Comparison of ENCODE assay signal across 14 cellular contexts in the genomic region with DNA sequence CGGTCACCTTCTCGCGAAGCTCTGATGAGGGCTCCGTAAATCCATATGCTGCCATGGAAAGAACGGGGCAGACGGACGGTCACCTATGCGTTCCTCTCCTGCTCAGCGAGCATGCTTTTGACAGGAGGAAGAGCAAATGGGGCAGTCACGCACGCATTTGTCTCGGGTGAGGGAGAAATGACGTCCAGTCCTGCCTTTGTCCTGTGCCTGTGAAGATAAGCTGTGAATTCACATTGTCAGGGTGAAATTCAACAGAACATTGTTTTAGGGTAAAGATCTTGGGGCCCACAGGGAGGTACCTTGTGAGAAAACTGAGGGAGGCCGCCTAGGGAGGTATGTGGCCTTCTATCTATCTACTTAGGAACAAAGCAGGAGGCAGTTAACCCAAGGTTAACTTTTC.
DNase-seq lines count a peak whose midpoint lies in the region; ATAC-seq, FAIRE-seq and TF ChIP-seq lines count a peak whose summit lies in the region.
"Had no signal": no experiment of that assay in that cellular context is flagged by ENCODE, and none has a peak within 500 bp of the region (broad histone marks: within the 10 kb centered on the region; RNA-seq: fewer than 3 reads in every experiment).

No MANE protein-coding gene starts in this region.

- no TSS peak for BruUV-seq in OCI-LY7 (replicated peaks; lab: Mats Ljungman, UMichigan)
- BruUV-seq in GM12878 (replicated peaks; lab: Mats Ljungman, UMichigan) = no TSS peak

- no peaks in the 10 kb centered on the region for H3K9me2 ChIP-seq in OCI-LY7 (ENCODE audit: insufficient read depth, low read length)

- H3K27me3 ChIP-seq in GM12878 (replicated peaks in 1 of 2; ENCODE audit: control insufficient read depth in 2 of 2, insufficient read depth in 2 of 2, low read length in 1 of 2) = no peaks in the 10 kb centered on the region
- no peaks in the 10 kb centered on the region for H3K27me3 ChIP-seq in adrenal gland
- H3K27me3 ChIP-seq: right lobe of liver had no signal

- H3K36me3 Mint-ChIP-seq in activated naive CD4-positive, alpha-beta T cell treated with anti-CD3 and anti-CD28 coated beads, Interleukin-2, amount 10 ng/mL, durations not matched to agents 7 days and 5 days = peaks cover 6% of the 10 kb centered on the region

- TF ChIP-seq RAD21 in GM12878 (IDR thresholded peaks at IDR 0.05; ENCODE audit: insufficient read depth, low read depth, low read length) = no peak

- H3K27ac ChIP-seq in OCI-LY7 (ENCODE audit: low read depth, low read length, poor library complexity, severe bottlenecking) (no peak overlapping the region), GM12878 (ENCODE audit: control insufficient read depth, insufficient read depth) (no peak overlapping the region), adrenal gland (no peak overlapping the region)
- H3K27ac ChIP-seq: PC-9, right lobe of liver had no signal

- H3K79me2 ChIP-seq in OCI-LY7 (ENCODE audit: insufficient read depth, low read depth, low read length) (no peaks in the 10 kb centered on the region), GM12878 (ENCODE audit: control insufficient read depth, insufficient read depth, low read length) (no peaks in the 10 kb centered on the region)

- peaks cover 76% of the 10 kb centered on the region for H3K4me1 Mint-ChIP-seq in activated naive CD4-positive, alpha-beta T cell treated with anti-CD3 and anti-CD28 coated beads, Interleukin-2, amount 10 ng/mL, durations not matched to agents 7 days and 5 days

- peak overlapping the region; percentile 43 for H3K4me3 Mint-ChIP-seq in activated naive CD4-positive, alpha-beta T cell treated with anti-CD3 and anti-CD28 coated beads, Interleukin-2, amount 10 ng/mL, durations not matched to agents 7 days and 5 days

- in situ Hi-C loops in GM12878 (cut with MboI) = no loop called here

- H3K9me3 ChIP-seq in OCI-LY7 (ENCODE audit: low read length) (no peaks in the 10 kb centered on the region), GM12878 (replicated peaks; ENCODE audit: control insufficient read depth, insufficient read depth, low read length) (no peaks in the 10 kb centered on the region), adrenal gland (replicated peaks in 1 of 3) (no peaks in the 10 kb centered on the region)
- H3K9me3 ChIP-seq: right lobe of liver had no signal

- no peak for DNase-seq in activated naive CD4-positive, alpha-beta T cell treated with anti-CD3 and anti-CD28 coated beads, Interleukin-2, amount 10 ng/mL, durations not matched to agents 7 days and 5 days
- DNase-seq in activated naive CD4-positive, alpha-beta T cell treated with anti-CD3 and anti-CD28 coated beads, Interleukin-2, amount 50 U/mL, for 16 hours = no peak
- DNase-seq in OCI-LY7 (ENCODE audit: low spot score) (no peak), GM12878 (ENCODE audit: low read depth, low spot score) (no peak), posterior vena cava (ENCODE audit: low spot score) (no peak), adrenal gland (no peak)
- DNase-seq: hippocampal formation, midbrain, NCI-H2081, NCI-H524 treated with DMSO at 0.1 percent for 48 hours, PC-9, right lobe of liver had no signal

- no peak overlapping the region for H3K9ac ChIP-seq in GM12878 (ENCODE audit: control insufficient read depth, insufficient read depth, low read length)

- H2AFZ ChIP-seq in OCI-LY7 (ENCODE audit: low read length) = peak overlapping the region; percentile 73; the same call in 1 of the 2 replicates
- no peak overlapping the region; the same call in 1 of the 2 replicates for H2AFZ ChIP-seq in GM12878 (ENCODE audit: control insufficient read depth, low read depth, low read length)
- H2AFZ ChIP-seq: PC-9 had no signal

- no peak for TF ChIP-seq EP300 in GM12878 (IDR thresholded peaks at IDR 0.05; ENCODE audit: borderline replicate concordance in 1 of 2, control insufficient read depth in 1 of 2, low read depth in 2 of 2, low read length in 2 of 2)

- CTCF ChIA-PET in activated naive CD4-positive, alpha-beta T cell treated with anti-CD3 and anti-CD28 coated beads, Interleukin-2, amount 10 ng/mL, durations not matched to agents 7 days and 5 days (lab: Charles Lee) = interaction anchor here (0.6 to 2.3 kb wide), 8 partner anchors 9 to 75 kb away, joined by 3 to 9 read pairs (median 4); no protein-coding TSS in a partner anchor
- CTCF ChIA-PET in OCI-LY7 (lab: Charles Lee; ENCODE audit: unreplicated experiment) (interaction anchor here (0.6 kb wide), 1 partner anchor 261 kb away, joined by 4 read pairs; no protein-coding TSS in a partner anchor), GM12878 (lab: Yijun Ruan, JAX) (interaction anchor here (0.9 to 1.8 kb wide), 7 partner anchors 10 to 287 kb away, joined by 3 to 11 read pairs (median 5); no protein-coding TSS in a partner anchor)

- SMC1A ChIA-PET in GM12878 (lab: Charles Lee; ENCODE audit: uncharacterized antibody, unreplicated experiment) = interaction anchor here (0.9 to 3.9 kb wide), 18 partner anchors 10 to 118 kb away, joined by 3 to 22 read pairs (median 4); partner anchors contain the start of gene IRF4

- WGBS in GM12878 (ENCODE audit: insufficient coverage, insufficient replicate concordance, low lambda C conversion rate, missing lambda C conversion rate) = 78% methylated on average over 14 of the region's 14 CpGs
- WGBS in adrenal gland, 4 donors = 60 to 67% (median 62%) methylated on average over 14 of the region's 14 CpGs

- H3K36me3 ChIP-seq in OCI-LY7 (ENCODE audit: insufficient read depth, low read length) = no peaks in the 10 kb centered on the region
- H3K36me3 ChIP-seq in GM12878 (ENCODE audit: control insufficient read depth in 2 of 2, insufficient read depth in 2 of 2, low read length in 1 of 2) = no peaks in the 10 kb centered on the region
- no peaks in the 10 kb centered on the region for H3K36me3 ChIP-seq in adrenal gland (replicated peaks in 1 of 2)
- H3K36me3 ChIP-seq: right lobe of liver had no signal

- FAIRE-seq in GM12878 (lab: Jason Lieb, UNC) = no peak
- FAIRE-seq: HTR-8/SVneo had no signal

- no peaks in the 10 kb centered on the region for H3K27me3 Mint-ChIP-seq in activated naive CD4-positive, alpha-beta T cell treated with anti-CD3 and anti-CD28 coated beads, Interleukin-2, amount 10 ng/mL, durations not matched to agents 7 days and 5 days

- H3K4me1 ChIP-seq in OCI-LY7 (ENCODE audit: insufficient read depth, low read length, poor library complexity, severe bottlenecking) (peaks cover 33% of the 10 kb centered on the region), GM12878 (ENCODE audit: control insufficient read depth, insufficient read depth, low read length) (peaks cover 31% of the 10 kb centered on the region), adrenal gland (replicated peaks in 1 of 2) (no peaks in the 10 kb centered on the region)
- H3K4me1 ChIP-seq: right lobe of liver had no signal

- POLR2A ChIA-PET in OCI-LY7 (lab: Charles Lee) = interaction anchor here (0.5 to 1.5 kb wide), 6 partner anchors 11 to 993 kb away, joined by 3 to 6 read pairs (median 4); partner anchors contain the start of gene IRF4
- POLR2A ChIA-PET in GM12878 (lab: Charles Lee) = interaction anchor here (0.5 to 1.5 kb wide), 4 partner anchors 14 to 42 kb away, joined by 3 to 6 read pairs (median 3); no protein-coding TSS in a partner anchor

- RAD21 ChIA-PET in GM12878 (lab: Charles Lee; ENCODE audit: unreplicated experiment) = interaction anchor here (0.7 to 3.5 kb wide), 15 partner anchors 9 to 286 kb away, joined by 3 to 24 read pairs (median 3); no protein-coding TSS in a partner anchor

- intact Hi-C loops in OCI-LY7 (cut with micrococcal nuclease; ENCODE audit: unreplicated experiment) (no loop called here), GM12878 (cut with micrococcal nuclease; ENCODE audit: unreplicated experiment) (no loop called here), posterior vena cava (cut with DNase I) (loop anchor here in 1 of 2 donors (5.0 kb wide), 1 partner anchor 278 kb away; no protein-coding TSS in a partner anchor), adrenal gland (cut with DNase I) (no loop called here)

- no peak for TF ChIP-seq POLR2A in GM12878 (IDR thresholded peaks at IDR 0.05; ENCODE audit: low read depth, low read length)
- TF ChIP-seq POLR2A in adrenal gland (IDR thresholded peaks at IDR 0.05) = no peak

- peak overlapping the region; percentile 69 for H3K4me2 ChIP-seq in OCI-LY7 (ENCODE audit: low read length)
- peak overlapping the region; percentile 71 for H3K4me2 ChIP-seq in GM12878 (ENCODE audit: control insufficient read depth, insufficient read depth)
- H3K4me2 ChIP-seq: PC-9 had no signal

- H3K4me3 ChIP-seq in OCI-LY7 (ENCODE audit: low read depth, low read length, poor library complexity, severe bottlenecking) (peak overlapping the region; percentile 33), GM12878 (no peak overlapping the region), adrenal gland (no peak overlapping the region)
- H3K4me3 ChIP-seq: PC-9, right lobe of liver had no signal

- peak overlapping the region; percentile 92 for H3K27ac Mint-ChIP-seq in activated naive CD4-positive, alpha-beta T cell treated with anti-CD3 and anti-CD28 coated beads, Interleukin-2, amount 10 ng/mL, durations not matched to agents 7 days and 5 days

- H4K20me1 ChIP-seq in OCI-LY7 (ENCODE audit: insufficient read depth, low read length) (no peaks in the 10 kb centered on the region), GM12878 (ENCODE audit: control insufficient read depth, insufficient read depth) (no peaks in the 10 kb centered on the region)

- H3K9me3 Mint-ChIP-seq in activated naive CD4-positive, alpha-beta T cell treated with anti-CD3 and anti-CD28 coated beads, Interleukin-2, amount 10 ng/mL, durations not matched to agents 7 days and 5 days = no peaks in the 10 kb centered on the region

- TF ChIP-seq CTCF in OCI-LY7 (conservative IDR thresholded peaks at IDR 0.05; ENCODE audit: low read length) = no peak
- TF ChIP-seq CTCF in GM12878 (IDR thresholded peaks at IDR 0.05 in 2 of 3, conservative IDR thresholded peaks at IDR 0.05 in 1 of 3; ENCODE audit: control insufficient read depth in 2 of 3, extremely low read depth in 1 of 3, insufficient read depth in 1 of 3, low read depth in 3 of 3, low read length in 3 of 3) = no peak
- TF ChIP-seq CTCF in adrenal gland (IDR thresholded peaks at IDR 0.05) = no peak

- ATAC-seq in GM12878 = no peak
- ATAC-seq in HG03139 (IDR thresholded peaks at IDR 0.05; ENCODE audit: unreplicated experiment) = no peak

TF ChIP-seq in GM12878, 131 proteins besides CTCF, POLR2A, EP300 and RAD21 (continues in another document):
- TF ChIP-seq CBFB (IDR thresholded peaks at IDR 0.05; ENCODE audit: low read depth) = no peak
- TF ChIP-seq ZBED1 (IDR thresholded peaks at IDR 0.05; ENCODE audit: borderline replicate concordance) = no peak
- TF ChIP-seq BMI1 (IDR thresholded peaks at IDR 0.05; ENCODE audit: borderline replicate concordance) = no peak
